Comparison of ENCODE assay signal across 7 cellular contexts in the genomic region with DNA sequence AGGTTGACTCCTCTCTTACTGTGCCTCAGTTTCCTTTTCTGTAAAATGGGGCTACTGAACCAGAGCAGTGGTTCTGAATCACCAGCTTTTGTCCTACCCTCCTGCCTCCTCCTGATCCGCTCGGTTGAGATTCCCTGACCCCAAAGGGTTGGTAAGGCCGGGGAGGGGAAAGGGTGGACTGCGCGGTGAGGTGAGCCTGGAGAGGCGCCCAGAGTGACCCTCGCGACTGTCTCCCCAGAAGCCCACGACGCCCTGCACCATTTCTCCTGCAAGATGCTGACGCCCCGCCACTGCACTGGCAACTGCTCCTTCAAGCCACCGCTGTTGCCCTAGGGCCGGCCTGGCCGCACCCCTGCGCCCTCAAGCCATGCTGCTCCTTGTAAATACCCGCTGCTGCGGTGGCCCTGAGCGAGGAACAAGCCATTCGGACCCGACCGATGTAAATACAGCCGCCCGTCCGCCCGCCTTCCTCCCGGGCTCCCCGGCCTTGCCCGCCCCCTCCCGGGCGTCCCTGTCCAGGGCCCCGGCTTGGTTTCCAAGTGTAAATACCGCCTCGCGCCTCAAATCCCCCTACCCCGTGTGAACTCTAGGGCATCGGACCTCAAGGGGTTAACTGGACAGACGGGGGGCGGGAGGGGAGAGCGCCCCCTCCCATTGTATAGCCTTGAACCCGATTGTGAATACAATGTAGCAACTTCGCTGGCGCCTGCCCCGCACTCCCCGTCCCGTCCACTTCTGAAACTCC. TPM values are rescaled to one million over a fixed set of nuclear protein-coding genes. Genes with fewer than 3 reads are reported as not detected.
DNase-seq lines count a peak whose midpoint lies in the region; ATAC-seq and TF ChIP-seq lines count a peak whose summit lies in the region.

No MANE protein-coding gene starts in this region.

- H3K36me3 ChIP-seq in body of pancreas (replicated peaks in 1 of 2; ENCODE audit: insufficient read depth in 1 of 2, low read depth in 2 of 2) = no peaks in the 10 kb centered on the region
- no peaks in the 10 kb centered on the region for H3K36me3 ChIP-seq in tibial nerve

- no peaks in the 10 kb centered on the region for H3K9me3 ChIP-seq in body of pancreas
- H3K9me3 ChIP-seq in tibial nerve = no peaks in the 10 kb centered on the region

- intact Hi-C loops in body of pancreas (cut with DNase I) = loop anchor here (5.0 to 10.0 kb wide), 2 partner anchors 371 to 879 kb away; no protein-coding TSS in a partner anchor

- DNase-seq in NCI-H748 treated with DMSO at 0.1 percent for 48 hours (lab: John Stamatoyannopoulos, UW) (peak; percentile 38), body of pancreas (peak in 2 of 4 donors; percentile 40 to 52), left kidney (ENCODE audit: low read depth, low spot score) (peak; percentile 82), tibial nerve (ENCODE audit: low spot score in 2 of 2) (no peak), NCI-H146 treated with DMSO at 0.1 percent for 48 hours (lab: John Stamatoyannopoulos, UW; ENCODE audit: unreplicated experiment) (no peak)

- TF ChIP-seq POLR2A in body of pancreas (IDR thresholded peaks at IDR 0.05) (no peak), tibial nerve (IDR thresholded peaks at IDR 0.05) (no peak)

- H3K4me1 ChIP-seq in body of pancreas (peaks cover 44% of the 10 kb centered on the region), tibial nerve (peaks cover 0 to 65% (median 41%) of the 10 kb centered on the region in 4 donors)

- ATAC-seq in body of pancreas (peak; percentile 37), HG02938 (IDR thresholded peaks at IDR 0.05; ENCODE audit: unreplicated experiment) (no peak)

- peaks cover 0 to 53% of the 10 kb centered on the region in 2 donors for H3K27me3 ChIP-seq in body of pancreas
- peaks cover 0 to 76% of the 10 kb centered on the region in 2 donors for H3K27me3 ChIP-seq in tibial nerve

- H3K27ac ChIP-seq in body of pancreas = no peak overlapping the region
- no peak overlapping the region for H3K27ac ChIP-seq in tibial nerve

- TF ChIP-seq CTCF in GM12872 (IDR thresholded peaks at IDR 0.05; ENCODE audit: insufficient read depth, low read depth, low read length) (peak; percentile 60), body of pancreas (IDR thresholded peaks at IDR 0.05) (peak; percentile 21 to 54 (median 40)), tibial nerve (IDR thresholded peaks at IDR 0.05) (peak; percentile 15 to 37 (median 22))

- H3K4me3 ChIP-seq in body of pancreas = no peak overlapping the region
- peak overlapping the region in 2 of 4 donors; percentile 38 to 41 for H3K4me3 ChIP-seq in tibial nerve

- TF ChIP-seq EP300 in tibial nerve (IDR thresholded peaks at IDR 0.05) = no peak

- WGBS in body of pancreas, 2 donors = 2 to 3% methylated on average over 25 to 46 of the region's 46 CpGs
- 3 to 5% methylated on average over 19 to 42 of the region's 46 CpGs for WGBS in tibial nerve, 2 donors

RNA-seq across cellular contexts. Expression of gene RNU6-1, which starts 6.2 kb away (rescaled TPM):
- not detected for total RNA-seq in body of pancreas
- not detected for total RNA-seq in tibial nerve

RNA-seq across cellular contexts. Expression of gene SKOR1, which starts 8.4 kb away (rescaled TPM):
- total RNA-seq in body of pancreas (under 1 TPM; under 0.01 to 0.78 TPM), tibial nerve (1 to 10 TPM in 1 of 4 donors, under 1 TPM in 3; 0.42 to 1.5 (median 0.82) TPM)

Comparison
In these comparisons a context has a peak if more than half of its experiments do, and no peak if none do; other contexts are left out.
1. DNase-seq: peak in NCI-H748 treated with DMSO at 0.1 percent for 48 hours (single experiment) and left kidney (single experiment); none in tibial nerve (0 of 2) and NCI-H146 treated with DMSO at 0.1 percent for 48 hours (single experiment).
2. Peak in every context shown above with its lines, with median percentiles within 50 percentile points of each other: CTCF ChIP-seq.